ENCODE assay signal across 13 cellular contexts in genomic region chr6:111614833-111615582, GRCh38. TPM values are rescaled to one million over a fixed set of nuclear protein-coding genes. Genes with fewer than 3 reads are reported as not detected.
A peak's percentile ranks its signal among the peaks of the same experiment; 100 is the strongest.
DNase-seq lines count a peak whose midpoint lies in the region; ATAC-seq and TF ChIP-seq lines count a peak whose summit lies in the region.
"Had no signal": no experiment of that assay in that cellular context is flagged by ENCODE, and none has a peak within 500 bp of the region (broad histone marks: within the 10 kb centered on the region; RNA-seq: fewer than 3 reads in every experiment).

No MANE protein-coding gene starts in this region.

- peaks cover 4% of the 10 kb centered on the region for H3K9me3 Mint-ChIP-seq in activated T-helper 17 cell treated with anti-CD3 and anti-CD28 coated beads, Interleukin-2, amount 50 U/mL, for 72 hours

- DNase-seq in NCI-H345 (lab: John Stamatoyannopoulos, UW): peak; percentile 25
- no peak for DNase-seq in NCI-H345 treated with DMSO at 0.1 percent for 48 hours (lab: John Stamatoyannopoulos, UW; ENCODE audit: unreplicated experiment)
- DNase-seq in Panc1 (ENCODE audit: low read depth, low spot score): no peak
- peak; percentile 73 for DNase-seq in hepatocyte (ENCODE audit: low spot score)
- DNase-seq in stomach: peak; percentile 66
- DNase-seq: DMS79, esophagus squamous epithelium, pancreas, T-helper 2 cell had no signal

- H3K36me3 Mint-ChIP-seq in activated T-helper 17 cell treated with anti-CD3 and anti-CD28 coated beads, Interleukin-2, amount 50 U/mL, for 72 hours (ENCODE audit: low read depth): no peaks in the 10 kb centered on the region

- no peak for TF ChIP-seq EP300 in stomach (IDR thresholded peaks at IDR 0.05)

- in situ Hi-C loops in Panc1 (cut with HindIII; ENCODE audit: low pct_unique_long_range_greater_than_20kb, low sequenced_read_pairs): no loop called here

- BruUV-seq in Panc1 (replicated peaks; lab: Mats Ljungman, UMichigan): no TSS peak

- intact Hi-C loops in Panc1 (cut with micrococcal nuclease; ENCODE audit: unreplicated experiment): no loop called here
- intact Hi-C loops in stomach (cut with DNase I; ENCODE audit: low total_unique reads): no loop called here

- H3K36me3 ChIP-seq in Panc1 (ENCODE audit: control insufficient read depth, insufficient read depth, low read length) (no peaks in the 10 kb centered on the region), hepatocyte (replicated peaks; ENCODE audit: insufficient read depth, low read depth) (no peaks in the 10 kb centered on the region), stomach (no peaks in the 10 kb centered on the region)
- H3K36me3 ChIP-seq: esophagus squamous epithelium, pancreas had no signal

- TF ChIP-seq CTCF in Panc1 (IDR thresholded peaks at IDR 0.05): no peak
- no peak for TF ChIP-seq CTCF in hepatocyte (IDR thresholded peaks at IDR 0.05; ENCODE audit: poor library complexity)
- TF ChIP-seq CTCF in stomach (IDR thresholded peaks at IDR 0.05): no peak

- H3K4me1 ChIP-seq in Panc1 (ENCODE audit: control insufficient read depth, insufficient read depth, low read length): peaks cover 8% of the 10 kb centered on the region
- peaks cover 23% of the 10 kb centered on the region for H3K4me1 ChIP-seq in hepatocyte (ENCODE audit: insufficient read depth)
- peaks cover 0 to 13% (median 5%) of the 10 kb centered on the region in 4 donors for H3K4me1 ChIP-seq in stomach
- H3K4me1 ChIP-seq: pancreas had no signal

- no peak overlapping the region for H3K27ac Mint-ChIP-seq in activated T-helper 17 cell treated with anti-CD3 and anti-CD28 coated beads, Interleukin-2, amount 50 U/mL, for 72 hours

- WGBS in hepatocyte (ENCODE audit: low lambda C conversion rate, missing lambda C conversion rate): 35% methylated on average over 12 of the region's 12 CpGs
- 26 to 51% (median 37%) methylated on average over 12 of the region's 12 CpGs for WGBS in stomach, 5 donors

- POLR2A ChIA-PET in Panc1 (lab: Charles Lee): no interaction called here

- TF ChIP-seq POLR2A in stomach (IDR thresholded peaks at IDR 0.05): no peak

- H3K9me3 ChIP-seq in Panc1 (ENCODE audit: control insufficient read depth, insufficient read depth, low read depth, low read length): no peaks in the 10 kb centered on the region
- no peaks in the 10 kb centered on the region for H3K9me3 ChIP-seq in hepatocyte (ENCODE audit: low read depth)
- H3K9me3 ChIP-seq in stomach: no peaks in the 10 kb centered on the region
- H3K9me3 ChIP-seq: pancreas had no signal

- H3K9me2 ChIP-seq in hepatocyte (replicated peaks; ENCODE audit: insufficient read depth): no peaks in the 10 kb centered on the region

- no peak overlapping the region for H3K27ac ChIP-seq in Panc1 (ENCODE audit: low read length)
- H3K27ac ChIP-seq in hepatocyte: peak overlapping the region; percentile 55
- H3K27ac ChIP-seq in stomach: no peak overlapping the region
- H3K27ac ChIP-seq: pancreas had no signal

- H3K4me3 Mint-ChIP-seq in activated T-helper 17 cell treated with anti-CD3 and anti-CD28 coated beads, Interleukin-2, amount 50 U/mL, for 72 hours: no peak overlapping the region
- H3K4me3 Mint-ChIP-seq: brain had no signal

- peak overlapping the region; percentile 31 for H3K4me2 ChIP-seq in hepatocyte

- H2AFZ ChIP-seq in hepatocyte: no peak overlapping the region

- H3K79me2 ChIP-seq in hepatocyte: no peaks in the 10 kb centered on the region

- ATAC-seq in Panc1: peak; percentile 57; the same call in 1 of the 2 replicates
- no peak for ATAC-seq in GM19395 (IDR thresholded peaks at IDR 0.05; ENCODE audit: unreplicated experiment)
- ATAC-seq in HG02623 (IDR thresholded peaks at IDR 0.05; ENCODE audit: unreplicated experiment): no peak
- ATAC-seq in activated T-helper 17 cell treated with anti-CD3 and anti-CD28 coated beads, Interleukin-2, amount 50 U/mL, for 72 hours (replicated peaks): no peak

- CTCF ChIA-PET in Panc1 (lab: Charles Lee): no interaction called here

- H3K27me3 ChIP-seq in Panc1 (ENCODE audit: control insufficient read depth, insufficient read depth, low read length) (no peaks in the 10 kb centered on the region), hepatocyte (no peaks in the 10 kb centered on the region), stomach (no peaks in the 10 kb centered on the region)
- H3K27me3 ChIP-seq: esophagus squamous epithelium, pancreas had no signal

- peak overlapping the region in 1 of 2 experiments; percentile 9; a peak in 1 of 4 replicates for H3K4me3 ChIP-seq in Panc1 (ENCODE audit: low read depth in 2 of 2, low read length in 2 of 2)
- H3K4me3 ChIP-seq in hepatocyte: no peak overlapping the region
- no peak overlapping the region for H3K4me3 ChIP-seq in stomach
- H3K4me3 ChIP-seq: esophagus squamous epithelium, pancreas had no signal

- H4K20me1 ChIP-seq in hepatocyte (ENCODE audit: insufficient read depth, poor library complexity, severe bottlenecking): no peaks in the 10 kb centered on the region

- peaks cover 10% of the 10 kb centered on the region for H3K27me3 Mint-ChIP-seq in activated T-helper 17 cell treated with anti-CD3 and anti-CD28 coated beads, Interleukin-2, amount 50 U/mL, for 72 hours

- H3K4me1 Mint-ChIP-seq in activated T-helper 17 cell treated with anti-CD3 and anti-CD28 coated beads, Interleukin-2, amount 50 U/mL, for 72 hours: no peaks in the 10 kb centered on the region

RNA-seq across cellular contexts. Expression of gene TRAF3IP2, which starts 9.3 kb away (rescaled TPM):
- total RNA-seq in Panc1 (2021; ENCODE audit: unreplicated experiment) (43.3 TPM), hepatocyte (26.0 and 31.1 TPM in 2 replicates), stomach (10 to 100 TPM; 11.1 to 87.2 (median 23.5) TPM)
- 27.5 TPM for polyA plus RNA-seq in Panc1 (2012; ENCODE audit: insufficient read length)
- polyA plus RNA-seq in hepatocyte (21.9 and 22.2 TPM in 2 replicates), stomach (10 to 100 TPM; 40.6 to 64.4 (median 62.5) TPM)
- total RNA-seq in activated T-helper 17 cell treated with anti-CD3 and anti-CD28 coated beads, Interleukin-2, amount 50 U/mL, for 72 hours: 10 to 100 TPM; 36.5 to 63.6 TPM

Comparison
In these comparisons a context has a peak if more than half of its experiments do, and no peak if none do; other contexts are left out.
1. DNase-seq: peak in NCI-H345 (single experiment), hepatocyte (single experiment) and stomach (single experiment); none in NCI-H345 treated with DMSO at 0.1 percent for 48 hours (single experiment) and Panc1 (single experiment).